ENCODE assay signal across 25 cellular contexts in genomic region chr7:67857698-67858097, GRCh38.
A peak's percentile ranks its signal among the peaks of the same experiment; 100 is the strongest.
DNase-seq lines count a peak whose midpoint lies in the region; ATAC-seq, FAIRE-seq and TF ChIP-seq lines count a peak whose summit lies in the region.
"Had no signal": no experiment of that assay in that cellular context is flagged by ENCODE, and none has a peak within 500 bp of the region (broad histone marks: within the 10 kb centered on the region; RNA-seq: fewer than 3 reads in every experiment).

No MANE protein-coding gene starts in this region.

- TF ChIP-seq POLR2A in IMR-90 (IDR thresholded peaks at IDR 0.05; ENCODE audit: low read depth, low read length) (no peak), NB4 (IDR thresholded peaks at IDR 0.05; ENCODE audit: extremely low read depth, insufficient read length) (no peak), H1 (IDR thresholded peaks at IDR 0.05; ENCODE audit: control extremely low read depth in 1 of 2, low read depth in 2 of 2, low read length in 2 of 2) (no peak)

- H2BK20ac ChIP-seq in IMR-90 (ENCODE audit: low read depth, low read length): no peak overlapping the region
- no peak overlapping the region for H2BK20ac ChIP-seq in H1 (ENCODE audit: low read length)

- in situ Hi-C loops in IMR-90 (cut with MboI; ENCODE audit: low sequenced_read_pairs): no loop called here

- CTCF ChIA-PET in IMR-90 (lab: Yijun Ruan, JAX): no interaction called here
- CTCF ChIA-PET in H1 (lab: Charles Lee; ENCODE audit: partially characterized antibody): interaction anchor here (0.9 kb wide), 1 partner anchor 220 kb away, joined by 3 read pairs; no protein-coding TSS in a partner anchor

- H3K9me3 Mint-ChIP-seq in activated T-helper 1 cell treated with anti-CD3 and anti-CD28 coated beads, Interleukin-12 subunit alpha, Interleukin-12 subunit beta, Interleukin-2, Interleukin-4 antibody, amounts not matched to agents 30 ng/mL and 10 ng/mL and 1 ng/mL, durations not matched to agents 14 hours and 24 hours and 36 hours: peaks cover 62% of the 10 kb centered on the region

- H3K14ac ChIP-seq in IMR-90 (replicated peaks; ENCODE audit: low read depth, low read length) (no peak overlapping the region), H1 (ENCODE audit: insufficient read length) (no peak overlapping the region)

- H3K4me1 ChIP-seq in IMR-90 (ENCODE audit: control insufficient read depth, insufficient read depth, low read length) (no peaks in the 10 kb centered on the region), H1 (replicated peaks in 1 of 4; ENCODE audit: control insufficient read depth in 3 of 4, insufficient read depth in 4 of 4, low read length in 3 of 4) (no peaks in the 10 kb centered on the region), left lung (no peaks in the 10 kb centered on the region)

- H4K91ac ChIP-seq in IMR-90 (ENCODE audit: insufficient read depth, low read depth, low read length) (no peak overlapping the region), H1 (replicated peaks; ENCODE audit: insufficient read length, low read length) (no peak overlapping the region)

- no peak overlapping the region for H2AK9ac ChIP-seq in IMR-90 (replicated peaks; ENCODE audit: low read depth, low read length, poor library complexity)

- H3K4me3 ChIP-seq in IMR-90 (ENCODE audit: insufficient read depth, low read depth, low read length): no peak overlapping the region
- H3K4me3 ChIP-seq in NB4 (ENCODE audit: low read depth, low read length): no peak overlapping the region
- H3K4me3 ChIP-seq in H1 (ENCODE audit: extremely low read depth in 1 of 4, insufficient read depth in 2 of 4, low read depth in 3 of 4, low read length in 4 of 4): no peak overlapping the region
- no peak overlapping the region for H3K4me3 ChIP-seq in left lung
- H3K4me3 ChIP-seq: BLaER1 treated with 17β-estradiol and CSF1 and Interleukin-3, amounts not matched to agents 10 nM and 100 nM had no signal

- WGBS in IMR-90 (ENCODE audit: extremely low coverage in 2 of 2, insufficient read length in 1 of 2), 2 experiments: no CpG with 5 or more reads among the region's 10 CpGs
- WGBS in H1 (ENCODE audit: extremely low coverage in 1 of 2, insufficient coverage in 1 of 2, insufficient read length in 1 of 2, insufficient replicate concordance in 2 of 2, low coverage in 1 of 2, low lambda C conversion rate in 2 of 2, missing lambda C conversion rate in 1 of 2), 2 experiments: 90% methylated on average over 10 of the region's 10 CpGs; no CpG with 5 or more reads in 1 of the 2 experiments

- no peaks in the 10 kb centered on the region for H3K79me2 ChIP-seq in H1 (ENCODE audit: control insufficient read depth in 1 of 2, insufficient read depth in 2 of 2, low read length in 2 of 2)

- DNase-seq in A172 (ENCODE audit: low spot score) (peak; percentile 12), IMR-90 (no peak), NB4 (ENCODE audit: low read depth) (peak; percentile 73), H1 (ENCODE audit: low read depth in 1 of 2, low spot score in 2 of 2) (no peak), left lung (no peak), T1000 (lab: John Stamatoyannopoulos, UW) (no peak)
- no peak for DNase-seq in activated T-helper 1 cell treated with anti-CD3 and anti-CD28 coated beads, Interleukin-12 subunit alpha, Interleukin-12 subunit beta, Interleukin-2, Interleukin-4 antibody, amounts not matched to agents 30 ng/mL and 10 ng/mL and 1 ng/mL, durations not matched to agents 14 hours and 24 hours and 36 hours (ENCODE audit: low spot score)
- DNase-seq: 8988T; AML-193; CD4-positive, alpha-beta T cell; DMS53; KG1; MM.1S; NCI-H1105 treated with DMSO at 0.1 percent for 48 hours; NCI-H146; NCI-H1930; NCI-H2107; NCI-H526; NCI-H82; SHP77 treated with DMSO at 0.1 percent for 48 hours; T-helper 17 cell had no signal

- H2BK12ac ChIP-seq in H1 (ENCODE audit: low read depth, low read length): no peak overlapping the region

- no peaks in the 10 kb centered on the region for H3K23me2 ChIP-seq in H1 (ENCODE audit: low read depth, low read length)

- intact Hi-C loops in IMR-90 (cut with micrococcal nuclease) (no loop called here), left lung (cut with DNase I) (no loop called here)
- intact Hi-C loops in activated T-helper 1 cell treated with anti-CD3 and anti-CD28 coated beads, Interleukin-12 subunit alpha, Interleukin-12 subunit beta, Interleukin-2, Interleukin-4 antibody, amounts not matched to agents 30 ng/mL and 10 ng/mL and 1 ng/mL, durations not matched to agents 14 hours and 24 hours and 36 hours (cut with micrococcal nuclease): no loop called here

- FAIRE-seq in H1 (lab: Jason Lieb, UNC): no peak
- FAIRE-seq: H54 had no signal

- H3K27ac Mint-ChIP-seq in activated T-helper 1 cell treated with anti-CD3 and anti-CD28 coated beads, Interleukin-12 subunit alpha, Interleukin-12 subunit beta, Interleukin-2, Interleukin-4 antibody, amounts not matched to agents 30 ng/mL and 10 ng/mL and 1 ng/mL, durations not matched to agents 14 hours and 24 hours and 36 hours: no peak overlapping the region
- H3K27ac Mint-ChIP-seq: CD4-positive, alpha-beta T cell; T-helper 17 cell had no signal

- H3K9me3 ChIP-seq in IMR-90 (ENCODE audit: control insufficient read depth, insufficient read depth, low read length) (peaks cover 18% of the 10 kb centered on the region), H1 (ENCODE audit: insufficient read depth in 2 of 2, low read depth in 1 of 2, low read length in 1 of 2) (peaks cover 5 to 9% of the 10 kb centered on the region in 2 experiments), left lung (peaks cover 0 to 19% of the 10 kb centered on the region in 2 donors)

- ATAC-seq in IMR-90 (ENCODE audit: low read depth) (no peak), SK-N-SH treated with all-trans-retinoic acid at 6 μM for 48 hours (no peak), left lung (no peak)
- ATAC-seq: Panc1, T-helper 17 cell had no signal

- no peaks in the 10 kb centered on the region for H3K36me3 Mint-ChIP-seq in activated T-helper 1 cell treated with anti-CD3 and anti-CD28 coated beads, Interleukin-12 subunit alpha, Interleukin-12 subunit beta, Interleukin-2, Interleukin-4 antibody, amounts not matched to agents 30 ng/mL and 10 ng/mL and 1 ng/mL, durations not matched to agents 14 hours and 24 hours and 36 hours (ENCODE audit: low read depth)

- POLR2A ChIA-PET in IMR-90 (lab: Charles Lee; ENCODE audit: unreplicated experiment) (no interaction called here), H1 (lab: Charles Lee; ENCODE audit: partially characterized antibody) (no interaction called here)

- no peak overlapping the region for H2BK5ac ChIP-seq in IMR-90 (ENCODE audit: low read depth, low read length, poor library complexity, severe bottlenecking)
- H2BK5ac ChIP-seq in H1 (ENCODE audit: low read depth, low read length): no peak overlapping the region

- H3K56ac ChIP-seq in IMR-90 (ENCODE audit: extremely low read depth, insufficient read depth, low read length) (no peak overlapping the region), H1 (replicated peaks; ENCODE audit: insufficient read length, low read depth, low read length) (no peak overlapping the region)

- no peak overlapping the region for H3K18ac ChIP-seq in IMR-90 (ENCODE audit: low read depth, low read length)
- H3K18ac ChIP-seq in H1 (ENCODE audit: extremely low read depth, low read length): no peak overlapping the region

- no peaks in the 10 kb centered on the region for H3K4me1 Mint-ChIP-seq in activated T-helper 1 cell treated with anti-CD3 and anti-CD28 coated beads, Interleukin-12 subunit alpha, Interleukin-12 subunit beta, Interleukin-2, Interleukin-4 antibody, amounts not matched to agents 30 ng/mL and 10 ng/mL and 1 ng/mL, durations not matched to agents 14 hours and 24 hours and 36 hours (ENCODE audit: low read depth)
- H3K4me1 Mint-ChIP-seq: T-helper 17 cell had no signal

- no peaks in the 10 kb centered on the region for H4K20me1 ChIP-seq in IMR-90 (ENCODE audit: insufficient read depth, low read length)
- H4K20me1 ChIP-seq in H1 (replicated peaks in 1 of 2; ENCODE audit: control insufficient read depth in 1 of 2, insufficient read depth in 2 of 2, low read length in 2 of 2): no peaks in the 10 kb centered on the region
- H4K20me1 ChIP-seq: BLaER1 treated with 17β-estradiol and CSF1 and Interleukin-3, amounts not matched to agents 10 nM and 100 nM had no signal

- TF ChIP-seq EP300 in H1 (IDR thresholded peaks at IDR 0.05; ENCODE audit: borderline replicate concordance in 1 of 2, low read depth in 2 of 2, low read length in 2 of 2): no peak

- H2AFZ ChIP-seq in IMR-90 (replicated peaks; ENCODE audit: low read length, poor library complexity): no peak overlapping the region
- H2AFZ ChIP-seq in H1 (ENCODE audit: low read length): no peak overlapping the region

- TF ChIP-seq RAD21 in IMR-90 (IDR thresholded peaks at IDR 0.05; ENCODE audit: low read length) (no peak), H1 (IDR thresholded peaks at IDR 0.05 in 1 of 2, conservative IDR thresholded peaks at IDR 0.05 in 1 of 2; ENCODE audit: low read depth in 2 of 2, low read length in 2 of 2) (no peak)

- H3K23ac ChIP-seq in IMR-90 (ENCODE audit: low read depth, low read length): no peak overlapping the region
- H3K23ac ChIP-seq in H1 (ENCODE audit: insufficient read length): no peak overlapping the region

- H3K4me3 Mint-ChIP-seq in activated T-helper 1 cell treated with anti-CD3 and anti-CD28 coated beads, Interleukin-12 subunit alpha, Interleukin-12 subunit beta, Interleukin-2, Interleukin-4 antibody, amounts not matched to agents 30 ng/mL and 10 ng/mL and 1 ng/mL, durations not matched to agents 14 hours and 24 hours and 36 hours: no peak overlapping the region
- H3K4me3 Mint-ChIP-seq: CD4-positive, alpha-beta T cell; T-helper 17 cell had no signal

- H3K4ac ChIP-seq in IMR-90 (ENCODE audit: low read depth, low read length) (no peak overlapping the region), H1 (replicated peaks; ENCODE audit: insufficient read length, low read depth, low read length) (no peak overlapping the region)

- H3K27me3 ChIP-seq in IMR-90 (ENCODE audit: control insufficient read depth, insufficient read depth, low read length): no peaks in the 10 kb centered on the region
- no peaks in the 10 kb centered on the region for H3K27me3 ChIP-seq in H1 (replicated peaks in 1 of 4; ENCODE audit: control insufficient read depth in 3 of 4, extremely low read depth in 1 of 4, insufficient read depth in 3 of 4, low read length in 3 of 4)
- H3K27me3 ChIP-seq in left lung: no peaks in the 10 kb centered on the region
- H3K27me3 ChIP-seq: BLaER1 treated with 17β-estradiol and CSF1 and Interleukin-3, amounts not matched to agents 10 nM and 100 nM had no signal

- no peaks in the 10 kb centered on the region for H3K9me1 ChIP-seq in IMR-90 (ENCODE audit: insufficient read depth, low read length)

- TF ChIP-seq CTCF in IMR-90 (conservative IDR thresholded peaks at IDR 0.05; ENCODE audit: low read depth, low read length): no peak
- no peak for TF ChIP-seq CTCF in NB4 (IDR thresholded peaks at IDR 0.05; ENCODE audit: low read depth, low read length)
- no peak for TF ChIP-seq CTCF in H1 (IDR thresholded peaks at IDR 0.05; ENCODE audit: control extremely low read depth in 1 of 3, insufficient read depth in 1 of 3, low read depth in 1 of 3, low read length in 3 of 3)
- no peak for TF ChIP-seq CTCF in left lung (IDR thresholded peaks at IDR 0.05)

- H4K5ac ChIP-seq in IMR-90 (ENCODE audit: low read depth, low read length) (no peak overlapping the region), H1 (ENCODE audit: insufficient read length, low read depth, low read length) (no peak overlapping the region)

- H3K27ac ChIP-seq in IMR-90 (ENCODE audit: insufficient read depth, low read length): no peak overlapping the region
- H3K27ac ChIP-seq in H1 (ENCODE audit: low read depth, low read length): no peak overlapping the region
- no peak overlapping the region for H3K27ac ChIP-seq in left lung
- H3K27ac ChIP-seq: BLaER1 treated with 17β-estradiol and CSF1 and Interleukin-3, amounts not matched to agents 10 nM and 100 nM had no signal

- H3K36me3 ChIP-seq in IMR-90 (ENCODE audit: control insufficient read depth, insufficient read depth, low read length) (no peaks in the 10 kb centered on the region), H1 (ENCODE audit: control insufficient read depth in 2 of 4, insufficient read depth in 4 of 4, low read length in 3 of 4) (no peaks in the 10 kb centered on the region; a peak in 1 of 8 replicates), left lung (no peaks in the 10 kb centered on the region)
- H3K36me3 ChIP-seq: BLaER1 treated with 17β-estradiol and CSF1 and Interleukin-3, amounts not matched to agents 10 nM and 100 nM had no signal

- no peak overlapping the region for H3K4me2 ChIP-seq in IMR-90 (ENCODE audit: low read depth, low read length)
- H3K4me2 ChIP-seq in H1 (ENCODE audit: insufficient read depth in 1 of 2, low read depth in 2 of 2, low read length in 2 of 2): no peak overlapping the region
- H3K4me2 ChIP-seq: BLaER1 treated with 17β-estradiol and CSF1 and Interleukin-3, amounts not matched to agents 10 nM and 100 nM had no signal

- no peaks in the 10 kb centered on the region for H3K27me3 Mint-ChIP-seq in activated T-helper 1 cell treated with anti-CD3 and anti-CD28 coated beads, Interleukin-12 subunit alpha, Interleukin-12 subunit beta, Interleukin-2, Interleukin-4 antibody, amounts not matched to agents 30 ng/mL and 10 ng/mL and 1 ng/mL, durations not matched to agents 14 hours and 24 hours and 36 hours (ENCODE audit: insufficient read depth)
- H3K27me3 Mint-ChIP-seq: CD4-positive, alpha-beta T cell; T-helper 17 cell had no signal

- no peak overlapping the region for H2AK5ac ChIP-seq in IMR-90 (ENCODE audit: low read depth, low read length)
- no peak overlapping the region for H2AK5ac ChIP-seq in H1 (ENCODE audit: low read depth, low read length)

- H4K8ac ChIP-seq in IMR-90 (ENCODE audit: low read depth in 2 of 2, low read length in 2 of 2) (no peak overlapping the region), H1 (ENCODE audit: extremely low read depth, insufficient read depth, low read length) (no peak overlapping the region)

- H3K79me1 ChIP-seq in IMR-90 (ENCODE audit: low read depth in 1 of 2, low read length in 2 of 2) (no peaks in the 10 kb centered on the region), H1 (ENCODE audit: low read depth, low read length) (no peaks in the 10 kb centered on the region)

- H2BK15ac ChIP-seq in IMR-90 (ENCODE audit: low read depth, low read length) (no peak overlapping the region), H1 (ENCODE audit: low read length) (no peak overlapping the region)

- BruUV-seq in IMR-90 (replicated peaks; lab: Mats Ljungman, UMichigan): no TSS peak

- H2BK120ac ChIP-seq in IMR-90 (ENCODE audit: low read depth, low read length) (no peak overlapping the region), H1 (replicated peaks; ENCODE audit: low read depth, low read length) (no peak overlapping the region)

- H3K9ac ChIP-seq in IMR-90 (ENCODE audit: low read depth, low read length) (no peak overlapping the region), H1 (replicated peaks in 1 of 4; ENCODE audit: extremely low read depth in 1 of 4, low read depth in 3 of 4, low read length in 3 of 4) (no peak overlapping the region)
- H3K9ac ChIP-seq: BLaER1 treated with 17β-estradiol and CSF1 and Interleukin-3, amounts not matched to agents 10 nM and 100 nM had no signal

- dilution Hi-C loops in IMR-90 (cut with HindIII; ENCODE audit: low sequenced_read_pairs, unreplicated experiment): no loop called here

Comparison
In these comparisons a context has a peak if more than half of its experiments do, and no peak if none do; other contexts are left out.
1. DNase-seq: peak in A172 (single experiment) and NB4 (single experiment); none in IMR-90 (single experiment), H1 (0 of 2), activated T-helper 1 cell treated with anti-CD3 and anti-CD28 coated beads, Interleukin-12 subunit alpha, Interleukin-12 subunit beta, Interleukin-2, Interleukin-4 antibody, amounts not matched to agents 30 ng/mL and 10 ng/mL and 1 ng/mL, durations not matched to agents 14 hours and 24 hours and 36 hours (single experiment), left lung (0 of 2) and T1000 (single experiment).